ENCODE assay signal across 1 cellular context in genomic region chr2:240184198-240184590, GRCh38.
TF ChIP-seq lines count a peak whose summit lies in the region.

No MANE protein-coding gene starts in this region.

TF ChIP-seq in HepG2, 621 proteins besides CTCF, POLR2A, EP300 and RAD21:
- TF ChIP-seq CREB3 (CRISPR knock-in tag; IDR thresholded peaks at IDR 0.05) (no peak), ZNF432 (CRISPR knock-in tag; IDR thresholded peaks at IDR 0.05; ENCODE audit: borderline replicate concordance) (no peak), MXD3 (CRISPR knock-in tag; IDR thresholded peaks at IDR 0.05) (no peak), HMG20A (CRISPR knock-in tag; IDR thresholded peaks at IDR 0.05; ENCODE audit: borderline replicate concordance) (no peak)
